Comparison of ENCODE assay signal across 1 cellular context in the genomic region with DNA sequence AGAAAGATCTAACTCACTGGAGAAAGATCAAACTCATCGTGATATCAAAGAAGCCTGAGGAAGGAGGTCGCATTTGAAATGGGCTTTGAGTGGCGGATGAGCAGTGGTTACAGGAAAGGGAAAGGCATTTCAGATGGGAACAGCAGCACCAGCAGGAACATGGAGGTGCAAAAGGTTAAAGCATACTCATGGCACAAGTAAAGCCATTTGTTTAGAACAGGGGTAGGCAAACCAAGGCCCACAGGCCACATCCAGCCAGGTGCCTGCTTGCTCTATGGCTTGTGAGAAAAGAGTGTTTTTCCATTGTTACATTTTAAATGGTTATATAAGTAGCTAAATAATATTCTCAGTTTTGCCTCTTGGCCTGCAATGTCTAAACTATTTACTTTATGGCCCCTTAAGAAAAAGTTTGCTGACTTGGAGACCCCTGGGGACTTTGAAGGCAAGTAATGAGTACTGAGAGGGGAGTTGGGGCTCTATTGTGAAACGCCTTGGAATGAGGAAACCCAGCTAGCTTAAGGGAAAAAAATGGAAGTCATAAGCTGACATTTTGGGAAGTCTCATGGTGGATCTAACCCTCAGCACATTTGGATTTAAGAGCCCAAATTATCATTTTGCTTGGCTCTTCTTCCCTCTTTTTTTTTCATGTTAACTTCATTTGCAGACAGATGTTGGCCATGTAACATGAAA.
TF ChIP-seq lines count a peak whose summit lies in the region.

No MANE protein-coding gene starts in this region.

TF ChIP-seq in IMR-90, 13 proteins besides CTCF, POLR2A, EP300 and RAD21 (continued from another document):
- TF ChIP-seq, protein P1, sequence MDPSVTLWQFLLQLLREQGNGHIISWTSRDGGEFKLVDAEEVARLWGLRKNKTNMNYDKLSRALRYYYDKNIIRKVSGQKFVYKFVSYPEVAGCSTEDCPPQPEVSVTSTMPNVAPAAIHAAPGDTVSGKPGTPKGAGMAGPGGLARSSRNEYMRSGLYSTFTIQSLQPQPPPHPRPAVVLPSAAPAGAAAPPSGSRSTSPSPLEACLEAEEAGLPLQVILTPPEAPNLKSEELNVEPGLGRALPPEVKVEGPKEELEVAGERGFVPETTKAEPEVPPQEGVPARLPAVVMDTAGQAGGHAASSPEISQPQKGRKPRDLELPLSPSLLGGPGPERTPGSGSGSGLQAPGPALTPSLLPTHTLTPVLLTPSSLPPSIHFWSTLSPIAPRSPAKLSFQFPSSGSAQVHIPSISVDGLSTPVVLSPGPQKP (IDR thresholded peaks at IDR 0.05; ENCODE audit: borderline replicate concordance, low read depth, low read length): no peak
- TF ChIP-seq CEBPB (IDR thresholded peaks at IDR 0.05; ENCODE audit: low read depth, low read length): no peak
- TF ChIP-seq MAZ (IDR thresholded peaks at IDR 0.05; ENCODE audit: borderline replicate concordance, low read depth, low read length): no peak
- no peak for TF ChIP-seq BHLHE40 (IDR thresholded peaks at IDR 0.05; ENCODE audit: low read depth, low read length)
- TF ChIP-seq SMC3 (IDR thresholded peaks at IDR 0.05; ENCODE audit: low read depth, low read length): no peak
TF ChIP-seq in IMR-90: peak in this region for 0.
